Comparison of ENCODE assay signal across 34 cellular contexts in genomic region chr2:5722236-5722635, GRCh38. TPM values are rescaled to one million over a fixed set of nuclear protein-coding genes. Genes with fewer than 3 reads are reported as not detected.
DNase-seq lines count a peak whose midpoint lies in the region; ATAC-seq, FAIRE-seq and TF ChIP-seq lines count a peak whose summit lies in the region.
"Had no signal": no experiment of that assay in that cellular context is flagged by ENCODE, and none has a peak within 500 bp of the region (broad histone marks: within the 10 kb centered on the region; RNA-seq: fewer than 3 reads in every experiment).

No MANE protein-coding gene starts in this region.

- no peak overlapping the region for H2AK5ac ChIP-seq in H1 (ENCODE audit: low read depth, low read length)
- H2AK5ac ChIP-seq in neuronal stem cell (ENCODE audit: low read depth, low read length) = peak overlapping the region; percentile 84

- H2BK15ac ChIP-seq in H1 (ENCODE audit: low read length) (no peak overlapping the region), neuronal stem cell (ENCODE audit: low read length) (no peak overlapping the region)

- H3K14ac ChIP-seq in H1 (ENCODE audit: insufficient read length) (no peak overlapping the region), neuronal stem cell (ENCODE audit: low read length) (no peak overlapping the region)

- H3K9ac ChIP-seq in H1 (replicated peaks in 1 of 4; ENCODE audit: extremely low read depth in 1 of 4, low read depth in 3 of 4, low read length in 3 of 4) (no peak overlapping the region), neuronal stem cell (ENCODE audit: low read depth, low read length, poor library complexity) (peak overlapping the region; percentile 50)
- H3K9ac ChIP-seq: BLaER1; BLaER1 treated with 17β-estradiol and CSF1 and Interleukin-3, amounts not matched to agents 10 nM and 100 nM had no signal

- POLR2A ChIA-PET in H1 (lab: Charles Lee; ENCODE audit: partially characterized antibody) = interaction anchor here (1.1 kb wide), 1 partner anchor 10 kb away, joined by 3 read pairs; no protein-coding TSS in a partner anchor

- no peak for ATAC-seq in right lobe of liver
- no peak for ATAC-seq in stimulated activated memory B cell treated with anti-CD40 and anti-IgM and Interleukin-4, amounts not matched to agents 10 μg/mL and 1 μg/mL and 100 μg/mL, for 72 hours
- ATAC-seq: A549; CD8-positive, alpha-beta T cell had no signal

- CTCF ChIA-PET in H1 (lab: Charles Lee; ENCODE audit: partially characterized antibody) = interaction anchor here (1.6 kb wide), 1 partner anchor 40 kb away, joined by 3 read pairs; no protein-coding TSS in a partner anchor
- CTCF ChIA-PET in Calu3 (lab: Charles Lee) = interaction anchor here (0.6 kb wide), 1 partner anchor 195 kb away, joined by 3 read pairs; no protein-coding TSS in a partner anchor

- H3K9me3 ChIP-seq in H1 (ENCODE audit: insufficient read depth in 2 of 2, low read depth in 1 of 2, low read length in 1 of 2) (peaks cover 2 to 11% of the 10 kb centered on the region in 2 experiments; a peak in 2 of 4 replicates), esophagus muscularis mucosa (no peaks in the 10 kb centered on the region), neuronal stem cell (replicated peaks in 1 of 2; ENCODE audit: control insufficient read depth in 2 of 2, insufficient read depth in 1 of 2, low read depth in 1 of 2, low read length in 2 of 2) (peaks cover 0 to 21% of the 10 kb centered on the region in 2 donors), right lobe of liver (no peaks in the 10 kb centered on the region)
- H3K9me3 ChIP-seq: BE2C, Caco-2 had no signal

- DNase-seq in H1 (ENCODE audit: low read depth in 1 of 2, low spot score in 2 of 2) (peak in 1 of 2 experiments; percentile 8), esophagus muscularis mucosa (ENCODE audit: extremely low spot score) (peak; percentile 78), neuronal stem cell (ENCODE audit: low spot score) (no peak), Calu3 (no peak), right lobe of liver (no peak)
- DNase-seq: 8988T; ACHN; AML-193; BE2C; C1 segment of cervical spinal cord; Caco-2; CD4-positive, alpha-beta memory T cell; CD4-positive, alpha-beta T cell; CD4-positive, CD25-positive, alpha-beta regulatory T cell; CD8-positive, alpha-beta memory T cell; CD8-positive, alpha-beta T cell; COR-L47; DMS 273 treated with DMSO at 0.1 percent for 48 hours; DMS153; DMS53; DMS79; DMS79 treated with DMSO at 0.1 percent for 48 hours; DND-41; EL had no signal

- H3K36me3 Mint-ChIP-seq in Calu3 (ENCODE audit: insufficient read depth, unreplicated experiment) = no peaks in the 10 kb centered on the region
- no peaks in the 10 kb centered on the region for H3K36me3 Mint-ChIP-seq in stimulated activated memory B cell treated with anti-CD40 and anti-IgM and Interleukin-4, amounts not matched to agents 10 μg/mL and 1 μg/mL and 100 μg/mL, for 72 hours
- H3K36me3 Mint-ChIP-seq: CD14-positive monocyte; CD4-positive, alpha-beta memory T cell; CD4-positive, CD25-positive, alpha-beta regulatory T cell; CD8-positive, alpha-beta memory T cell; CD8-positive, alpha-beta T cell had no signal

- H2AFZ ChIP-seq in H1 (ENCODE audit: low read length) = no peak overlapping the region
- H2AFZ ChIP-seq in neuronal stem cell (ENCODE audit: low read length) = no peak overlapping the region

- H3K9me3 Mint-ChIP-seq in Calu3 (ENCODE audit: low read depth, unreplicated experiment) = peaks cover 9% of the 10 kb centered on the region
- peaks cover 7% of the 10 kb centered on the region for H3K9me3 Mint-ChIP-seq in stimulated activated memory B cell treated with anti-CD40 and anti-IgM and Interleukin-4, amounts not matched to agents 10 μg/mL and 1 μg/mL and 100 μg/mL, for 72 hours

- H2BK12ac ChIP-seq in H1 (ENCODE audit: low read depth, low read length) (no peak overlapping the region), neuronal stem cell (ENCODE audit: low read length) (no peak overlapping the region)

- intact Hi-C loops in esophagus muscularis mucosa (cut with DNase I) (no loop called here), Calu3 (cut with micrococcal nuclease; ENCODE audit: unreplicated experiment) (no loop called here), right lobe of liver (cut with DNase I) (no loop called here)

- no peak overlapping the region for H3K27ac Mint-ChIP-seq in Calu3 (ENCODE audit: unreplicated experiment)
- no peak overlapping the region for H3K27ac Mint-ChIP-seq in stimulated activated memory B cell treated with anti-CD40 and anti-IgM and Interleukin-4, amounts not matched to agents 10 μg/mL and 1 μg/mL and 100 μg/mL, for 72 hours
- H3K27ac Mint-ChIP-seq: B cell; CD14-positive monocyte; CD4-positive, alpha-beta memory T cell; CD4-positive, alpha-beta T cell; CD4-positive, CD25-positive, alpha-beta regulatory T cell; CD8-positive, alpha-beta memory T cell; CD8-positive, alpha-beta T cell had no signal

- H4K8ac ChIP-seq in H1 (ENCODE audit: extremely low read depth, insufficient read depth, low read length) (no peak overlapping the region), neuronal stem cell (ENCODE audit: low read depth, low read length) (no peak overlapping the region)

- H3K56ac ChIP-seq in H1 (replicated peaks; ENCODE audit: insufficient read length, low read depth, low read length) = no peak overlapping the region

- peaks cover 0 to 14% (median 8%) of the 10 kb centered on the region in 4 experiments; a peak in 5 of 7 replicates for H3K4me1 ChIP-seq in H1 (replicated peaks in 1 of 4; ENCODE audit: control insufficient read depth in 3 of 4, insufficient read depth in 4 of 4, low read length in 3 of 4)
- H3K4me1 ChIP-seq in esophagus muscularis mucosa = peaks cover 0 to 4% (median 0%) of the 10 kb centered on the region in 4 donors
- peaks cover 2 to 7% of the 10 kb centered on the region in 2 donors for H3K4me1 ChIP-seq in neuronal stem cell (ENCODE audit: control insufficient read depth in 2 of 2, insufficient read depth in 1 of 2, low read depth in 1 of 2, low read length in 2 of 2)
- no peaks in the 10 kb centered on the region for H3K4me1 ChIP-seq in right lobe of liver
- H3K4me1 ChIP-seq: A549; BE2C; BLaER1; BLaER1 treated with 17β-estradiol and CSF1 and Interleukin-3, amounts not matched to agents 10 nM and 100 nM; Caco-2 had no signal

- H3K4me1 Mint-ChIP-seq in Calu3 (ENCODE audit: low read depth, unreplicated experiment) = no peaks in the 10 kb centered on the region
- no peaks in the 10 kb centered on the region for H3K4me1 Mint-ChIP-seq in stimulated activated memory B cell treated with anti-CD40 and anti-IgM and Interleukin-4, amounts not matched to agents 10 μg/mL and 1 μg/mL and 100 μg/mL, for 72 hours
- H3K4me1 Mint-ChIP-seq: CD14-positive monocyte; CD4-positive, CD25-positive, alpha-beta regulatory T cell had no signal

- H3K4me2 ChIP-seq in H1 (ENCODE audit: insufficient read depth in 1 of 2, low read depth in 2 of 2, low read length in 2 of 2) = no peak overlapping the region
- no peak overlapping the region for H3K4me2 ChIP-seq in neuronal stem cell (ENCODE audit: insufficient read depth, low read length, poor library complexity, severe bottlenecking)
- H3K4me2 ChIP-seq: A549; BLaER1; BLaER1 treated with 17β-estradiol and CSF1 and Interleukin-3, amounts not matched to agents 10 nM and 100 nM had no signal

- WGBS in H1 (ENCODE audit: extremely low coverage in 1 of 2, insufficient coverage in 1 of 2, insufficient read length in 1 of 2, insufficient replicate concordance in 2 of 2, low coverage in 1 of 2, low lambda C conversion rate in 2 of 2, missing lambda C conversion rate in 1 of 2), 2 experiments = 83% methylated on average over 5 of the region's 5 CpGs; no CpG with 5 or more reads in 1 of the 2 experiments
- WGBS in esophagus muscularis mucosa = 89% methylated on average over 5 of the region's 5 CpGs
- WGBS in neuronal stem cell (ENCODE audit: extremely low coverage in 2 of 2, insufficient read length in 2 of 2, insufficient replicate concordance in 1 of 2), 2 donors = no CpG with 5 or more reads among the region's 5 CpGs
- 56% methylated on average over 5 of the region's 5 CpGs for WGBS in right lobe of liver (ENCODE audit: insufficient coverage, low coverage, low lambda C conversion rate, missing lambda C conversion rate)

- no peak overlapping the region for H3K4me3 Mint-ChIP-seq in Calu3 (ENCODE audit: low read depth, unreplicated experiment)
- H3K4me3 Mint-ChIP-seq in stimulated activated memory B cell treated with anti-CD40 and anti-IgM and Interleukin-4, amounts not matched to agents 10 μg/mL and 1 μg/mL and 100 μg/mL, for 72 hours = no peak overlapping the region
- H3K4me3 Mint-ChIP-seq: B cell; CD14-positive monocyte; CD4-positive, alpha-beta memory T cell; CD4-positive, alpha-beta T cell; CD4-positive, CD25-positive, alpha-beta regulatory T cell; CD8-positive, alpha-beta memory T cell; CD8-positive, alpha-beta T cell had no signal

- H3K27me3 Mint-ChIP-seq in Calu3 (ENCODE audit: unreplicated experiment) = no peaks in the 10 kb centered on the region
- H3K27me3 Mint-ChIP-seq in stimulated activated memory B cell treated with anti-CD40 and anti-IgM and Interleukin-4, amounts not matched to agents 10 μg/mL and 1 μg/mL and 100 μg/mL, for 72 hours = no peaks in the 10 kb centered on the region

- H3K27ac ChIP-seq in H1 (ENCODE audit: low read depth, low read length) (no peak overlapping the region), esophagus muscularis mucosa (replicated peaks in 1 of 4) (no peak overlapping the region), neuronal stem cell (replicated peaks; ENCODE audit: low read length) (no peak overlapping the region), right lobe of liver (no peak overlapping the region)
- H3K27ac ChIP-seq: 22Rv1; A549; BLaER1; BLaER1 treated with 17β-estradiol and CSF1 and Interleukin-3, amounts not matched to agents 10 nM and 100 nM; C4-2B had no signal

- H2BK20ac ChIP-seq in H1 (ENCODE audit: low read length) = no peak overlapping the region

- H2BK5ac ChIP-seq in H1 (ENCODE audit: low read depth, low read length) = no peak overlapping the region
- H2BK5ac ChIP-seq in neuronal stem cell (ENCODE audit: low read length) = no peak overlapping the region

- H2BK120ac ChIP-seq in H1 (replicated peaks; ENCODE audit: low read depth, low read length) (no peak overlapping the region), neuronal stem cell (ENCODE audit: low read depth, low read length) (no peak overlapping the region)

- peak overlapping the region; percentile 45 for H3K4ac ChIP-seq in H1 (replicated peaks; ENCODE audit: insufficient read length, low read depth, low read length)
- no peak overlapping the region for H3K4ac ChIP-seq in neuronal stem cell (ENCODE audit: low read length)

- H3K27me3 ChIP-seq in H1 (replicated peaks in 1 of 4; ENCODE audit: control insufficient read depth in 3 of 4, extremely low read depth in 1 of 4, insufficient read depth in 3 of 4, low read length in 3 of 4) = no peaks in the 10 kb centered on the region
- peaks cover 0 to 14% (median 0%) of the 10 kb centered on the region in 4 donors for H3K27me3 ChIP-seq in esophagus muscularis mucosa
- H3K27me3 ChIP-seq in neuronal stem cell (ENCODE audit: control insufficient read depth in 3 of 3, insufficient read depth in 3 of 3, low read depth in 1 of 3, low read length in 3 of 3) = no peaks in the 10 kb centered on the region
- H3K27me3 ChIP-seq in right lobe of liver = peaks cover 0 to 3% of the 10 kb centered on the region in 2 donors
- H3K27me3 ChIP-seq: BE2C, BLaER1 had no signal

- no TSS peak for BruUV-seq in Calu3 (replicated peaks; lab: Mats Ljungman, UMichigan)

- H4K91ac ChIP-seq in H1 (replicated peaks; ENCODE audit: insufficient read length, low read length) (no peak overlapping the region), neuronal stem cell (ENCODE audit: low read depth, low read length, poor library complexity) (no peak overlapping the region)

- H3K18ac ChIP-seq in H1 (ENCODE audit: extremely low read depth, low read length) (no peak overlapping the region), neuronal stem cell (ENCODE audit: low read length) (peak overlapping the region; percentile 52)

- H3K79me2 ChIP-seq in H1 (ENCODE audit: control insufficient read depth in 1 of 2, insufficient read depth in 2 of 2, low read length in 2 of 2) = no peaks in the 10 kb centered on the region

- H3K23me2 ChIP-seq in H1 (ENCODE audit: low read depth, low read length) = peaks cover 2% of the 10 kb centered on the region; the same call in 1 of the 2 replicates

- H4K5ac ChIP-seq in H1 (ENCODE audit: insufficient read length, low read depth, low read length) = no peak overlapping the region

- H3K4me3 ChIP-seq in H1 (ENCODE audit: extremely low read depth in 1 of 4, insufficient read depth in 2 of 4, low read depth in 3 of 4, low read length in 4 of 4) (no peak overlapping the region), esophagus muscularis mucosa (no peak overlapping the region), neuronal stem cell (ENCODE audit: low read length in 2 of 2) (no peak overlapping the region), right lobe of liver (no peak overlapping the region)
- H3K4me3 ChIP-seq: A549; BLaER1; BLaER1 treated with 17β-estradiol and CSF1 and Interleukin-3, amounts not matched to agents 10 nM and 100 nM had no signal

- peaks cover 0 to 3% (median 0%) of the 10 kb centered on the region in 4 experiments; a peak in 1 of 8 replicates for H3K36me3 ChIP-seq in H1 (ENCODE audit: control insufficient read depth in 2 of 4, insufficient read depth in 4 of 4, low read length in 3 of 4)
- H3K36me3 ChIP-seq in esophagus muscularis mucosa = no peaks in the 10 kb centered on the region
- H3K36me3 ChIP-seq in neuronal stem cell (replicated peaks in 1 of 2; ENCODE audit: control insufficient read depth in 2 of 2, insufficient read depth in 2 of 2, low read length in 2 of 2) = no peaks in the 10 kb centered on the region
- no peaks in the 10 kb centered on the region for H3K36me3 ChIP-seq in right lobe of liver
- H3K36me3 ChIP-seq: BE2C; BLaER1; BLaER1 treated with 17β-estradiol and CSF1 and Interleukin-3, amounts not matched to agents 10 nM and 100 nM had no signal

- H4K20me1 ChIP-seq in H1 (replicated peaks in 1 of 2; ENCODE audit: control insufficient read depth in 1 of 2, insufficient read depth in 2 of 2, low read length in 2 of 2) = no peaks in the 10 kb centered on the region
- H4K20me1 ChIP-seq: BLaER1; BLaER1 treated with 17β-estradiol and CSF1 and Interleukin-3, amounts not matched to agents 10 nM and 100 nM had no signal

- TF ChIP-seq EP300 in H1 (IDR thresholded peaks at IDR 0.05; ENCODE audit: borderline replicate concordance in 1 of 2, low read depth in 2 of 2, low read length in 2 of 2) (no peak), esophagus muscularis mucosa (IDR thresholded peaks at IDR 0.05) (no peak)

- TF ChIP-seq RAD21 in H1 (IDR thresholded peaks at IDR 0.05 in 1 of 2, conservative IDR thresholded peaks at IDR 0.05 in 1 of 2; ENCODE audit: low read depth in 2 of 2, low read length in 2 of 2) = no peak

- FAIRE-seq in H1 (lab: Jason Lieb, UNC) = no peak
- FAIRE-seq: A204.1, A549, D721Med had no signal

- TF ChIP-seq CTCF in H1 (IDR thresholded peaks at IDR 0.05; ENCODE audit: control extremely low read depth in 1 of 3, insufficient read depth in 1 of 3, low read depth in 1 of 3, low read length in 3 of 3) (no peak), esophagus muscularis mucosa (IDR thresholded peaks at IDR 0.05) (no peak), Calu3 (IDR thresholded peaks at IDR 0.05; ENCODE audit: unreplicated experiment) (no peak), right lobe of liver (IDR thresholded peaks at IDR 0.05) (no peak)

- H3K23ac ChIP-seq in H1 (ENCODE audit: insufficient read length) (no peak overlapping the region), neuronal stem cell (ENCODE audit: low read depth, low read length, poor library complexity) (no peak overlapping the region)

- H3K79me1 ChIP-seq in H1 (ENCODE audit: low read depth, low read length) = no peaks in the 10 kb centered on the region
- no peaks in the 10 kb centered on the region for H3K79me1 ChIP-seq in neuronal stem cell (ENCODE audit: low read depth, low read length)

- TF ChIP-seq POLR2A in H1 (IDR thresholded peaks at IDR 0.05; ENCODE audit: control extremely low read depth in 1 of 2, low read depth in 2 of 2, low read length in 2 of 2) = no peak
- TF ChIP-seq POLR2A in esophagus muscularis mucosa (IDR thresholded peaks at IDR 0.05; ENCODE audit: low read depth) = no peak
- TF ChIP-seq POLR2A in right lobe of liver (IDR thresholded peaks at IDR 0.05) = no peak

RNA-seq across cellular contexts. Expression of gene SOX11, which starts 30.1 kb away (rescaled TPM):
- 55.6 and 56.5 TPM in 2 replicates for total RNA-seq in H1 (2021; fragmentation: NEBNext Ultra II Directional; extraction: Animal tissue kit (Norgen Biotek cat#: 25700))
- polyA plus RNA-seq in H1 (2011; rRNA removed) = 9.0 and 10.1 TPM in 2 replicates
- 11.6 TPM for polyA plus RNA-seq in H1 (2011; cell fraction: cytosol; rRNA removed)
- 15.6 TPM for polyA plus RNA-seq in H1 (2011; cell fraction: nucleus; rRNA removed)
- polyA plus RNA-seq in H1 (2012, experiment 1 of 2) = 19.0 to 24.8 TPM (median 20.5 TPM) in 4 replicates
- polyA plus RNA-seq in H1 (2012, experiment 2 of 2) = 4.9 TPM
- polyA plus RNA-seq in H1 (2013, experiment 1 of 2) = 18.6 TPM
- polyA plus RNA-seq in H1 (2013, experiment 2 of 2) = 17.8 TPM
- polyA minus RNA-seq in H1 (2011; rRNA and poly(A)+ RNA removed) = 13.0 and 14.2 TPM in 2 replicates
- polyA minus RNA-seq in H1 (2011; cell fraction: cytosol; rRNA and poly(A)+ RNA removed) = 35.6 TPM
- 28.9 TPM for polyA minus RNA-seq in H1 (2011; cell fraction: nucleus; rRNA and poly(A)+ RNA removed)
- total RNA-seq in esophagus muscularis mucosa (under 1 TPM; 0.29 to 0.97 (median 0.46) TPM), Calu3 (2022) (not detected in 2 replicates), right lobe of liver (not detected)
- polyA plus RNA-seq in neuronal stem cell (2013, experiment 1 of 2) = 150 TPM
- 165 TPM for polyA plus RNA-seq in neuronal stem cell (2013, experiment 2 of 2)
- total RNA-seq: B cell; Caco-2; CD4-positive, alpha-beta memory T cell; CD4-positive, alpha-beta T cell; CD4-positive, CD25-positive, alpha-beta regulatory T cell; CD8-positive, alpha-beta memory T cell; CD8-positive, alpha-beta T cell had no signal
- polyA plus RNA-seq: A549; CD14-positive monocyte; CD4-positive, alpha-beta memory T cell; CD4-positive, CD25-positive, alpha-beta regulatory T cell; CD8-positive, alpha-beta memory T cell had no signal

Comparison
In these comparisons a context has a peak if more than half of its experiments do, and no peak if none do; other contexts are left out.
1. RNA of gene SOX11, which starts 30.1 kb away (total RNA-seq): 55.6 to 56.5 TPM in H1; 0.29 to 0.97 TPM in esophagus muscularis mucosa, not detected in Calu3 and not detected in right lobe of liver; every median in the first group is over 10 times any median in the second.